Comparison of ENCODE assay signal across 30 cellular contexts in the genomic region with DNA sequence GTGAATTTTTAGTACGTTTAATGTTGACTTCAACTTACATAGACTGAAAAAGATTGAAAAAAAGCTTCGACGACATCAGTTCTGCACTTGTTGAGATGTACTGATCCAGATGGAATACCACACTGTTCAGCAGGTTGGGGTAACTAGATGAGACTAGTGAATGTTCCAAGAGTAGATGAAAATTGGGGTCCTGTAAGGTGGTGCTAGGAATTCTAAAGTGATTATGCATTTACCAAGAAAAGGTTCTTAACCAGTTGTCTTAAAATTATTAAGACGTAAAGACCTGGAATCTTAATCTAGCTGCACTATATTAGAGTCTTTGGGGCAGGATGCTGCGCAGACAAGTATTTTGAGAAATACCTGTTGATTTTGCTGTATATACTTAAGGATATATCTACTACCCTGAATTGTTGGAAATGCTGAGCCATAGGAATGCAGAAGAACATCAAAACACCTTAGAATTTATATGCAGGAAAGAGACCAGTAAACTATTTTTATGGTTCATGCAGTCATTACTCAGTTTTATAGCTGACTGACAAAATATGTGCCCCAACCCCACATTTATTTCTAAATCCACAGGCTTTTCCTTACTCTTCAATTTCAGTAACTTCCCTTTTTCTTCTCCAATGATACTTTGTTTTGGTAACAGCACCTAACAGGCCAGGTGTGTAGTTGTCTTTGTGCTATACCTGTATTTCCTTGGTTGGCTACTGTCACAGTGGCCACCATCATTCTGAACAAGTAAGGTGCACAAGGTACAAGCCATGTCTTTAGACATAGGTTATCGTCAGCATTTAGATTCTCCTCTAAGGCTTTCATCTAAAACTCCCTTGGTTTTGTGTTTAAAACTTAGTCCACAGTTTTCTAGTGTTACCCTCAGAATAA. TPM values are rescaled to one million over a fixed set of nuclear protein-coding genes. Genes with fewer than 3 reads are reported as not detected.
DNase-seq lines count a peak whose midpoint lies in the region; ATAC-seq and TF ChIP-seq lines count a peak whose summit lies in the region.
"Had no signal": no experiment of that assay in that cellular context is flagged by ENCODE, and none has a peak within 500 bp of the region (broad histone marks: within the 10 kb centered on the region; RNA-seq: fewer than 3 reads in every experiment).

No MANE protein-coding gene starts in this region.

- H3K4me1 Mint-ChIP-seq in activated T-cell treated with anti-CD3 and anti-CD28 coated beads, Interleukin-2, amount 50 U/mL, for 4 hours (ENCODE audit: low read depth), result peaks cover 33% of the 10 kb centered on the region
- H3K4me1 Mint-ChIP-seq in neural progenitor cell (peaks cover 21% of the 10 kb centered on the region), natural killer cell (no peaks in the 10 kb centered on the region)

- no peaks in the 10 kb centered on the region for H3K9me3 ChIP-seq in OCI-LY7 (ENCODE audit: low read length)
- no peaks in the 10 kb centered on the region for H3K9me3 ChIP-seq in neural progenitor cell (ENCODE audit: low read depth)
- H3K9me3 ChIP-seq in ovary, result no peaks in the 10 kb centered on the region
- H3K9me3 ChIP-seq: BLaER1, left ventricle myocardium inferior, thoracic aorta, uterus had no signal

- TF ChIP-seq EP300 in ovary (IDR thresholded peaks at IDR 0.05), result no peak

- H2AFZ ChIP-seq in OCI-LY7 (ENCODE audit: low read length), result no peak overlapping the region
- no peak overlapping the region for H2AFZ ChIP-seq in neural progenitor cell (replicated peaks)
- H2AFZ ChIP-seq: GM23248 had no signal

- H3K36me3 Mint-ChIP-seq in activated T-cell treated with anti-CD3 and anti-CD28 coated beads, Interleukin-2, amount 50 U/mL, for 4 hours (ENCODE audit: insufficient read depth), result peaks cover 59% of the 10 kb centered on the region
- peaks cover 42% of the 10 kb centered on the region for H3K36me3 Mint-ChIP-seq in neural progenitor cell
- H3K36me3 Mint-ChIP-seq in natural killer cell, result peaks cover 13% of the 10 kb centered on the region

- H3K79me2 ChIP-seq in OCI-LY7 (ENCODE audit: insufficient read depth, low read depth, low read length) (peaks cover 60% of the 10 kb centered on the region), neural progenitor cell (ENCODE audit: low read depth) (peaks cover 54% of the 10 kb centered on the region)

- H3K4me1 ChIP-seq in OCI-LY7 (ENCODE audit: insufficient read depth, low read length, poor library complexity, severe bottlenecking) (peaks cover 74% of the 10 kb centered on the region), neural progenitor cell (peaks cover 28% of the 10 kb centered on the region), ovary (ENCODE audit: insufficient read depth) (no peaks in the 10 kb centered on the region)
- H3K4me1 ChIP-seq: uterus had no signal

- H3K27me3 ChIP-seq in neural progenitor cell, result no peaks in the 10 kb centered on the region
- no peaks in the 10 kb centered on the region for H3K27me3 ChIP-seq in ovary
- H3K27me3 ChIP-seq: BLaER1, uterus had no signal

- H3K27ac ChIP-seq in OCI-LY7 (ENCODE audit: low read depth, low read length, poor library complexity, severe bottlenecking), result no peak overlapping the region
- H3K27ac ChIP-seq in neural progenitor cell, result peak overlapping the region; percentile 69
- no peak overlapping the region for H3K27ac ChIP-seq in ovary
- H3K27ac ChIP-seq: BLaER1, GM23248, left ventricle myocardium inferior, thoracic aorta, uterus had no signal

- DNase-seq in activated T-cell treated with anti-CD3 and anti-CD28 coated beads, Interleukin-2, amount 50 U/mL, for 4 hours, result no peak
- no peak for DNase-seq in activated T-cell treated with anti-CD3 and anti-CD28 coated beads, Interleukin-2, amount 50 U/mL, for 1 hour
- DNase-seq in OCI-LY7 (ENCODE audit: low spot score), result peak; percentile 53
- no peak for DNase-seq in neural progenitor cell (ENCODE audit: low spot score)
- DNase-seq in natural killer cell, result no peak
- DNase-seq in ovary, result no peak
- DNase-seq: ACHN; activated CD8-positive, alpha-beta T cell treated with anti-CD3 and anti-CD28 coated beads, Interleukin-2, amount 10 ng/mL, durations not matched to agents 7 days and 5 days; central memory CD4-positive, alpha-beta T cell; COR-L47; DND-41; GM23248; Kasumi-1; left ventricle myocardium inferior; naive thymus-derived CD4-positive, alpha-beta T cell; NCI-H187; NCI-H2227 treated with DMSO at 0.1 percent for 48 hours; right cardiac atrium; stimulated activated CD4-positive, alpha-beta T cell treated with anti-CD3 and anti-CD28 coated beads, Interleukin-4, amount 100 ng/mL, for 24 hours; stimulated activated naive B cell treated with anti-CD40 and anti-IgM and Interleukin-4, amounts not matched to agents 10 μg/mL and 1 μg/mL and 100 μg/mL, for 72 hours; T1000; uterus had no signal

- H3K9me2 ChIP-seq in OCI-LY7 (ENCODE audit: insufficient read depth, low read length), result no peaks in the 10 kb centered on the region

- BruUV-seq in OCI-LY7 (replicated peaks; lab: Mats Ljungman, UMichigan), result no TSS peak

- H3F3A ChIP-seq in neural progenitor cell (ENCODE audit: low read depth), result peaks cover 98% of the 10 kb centered on the region

- no peak overlapping the region for H3K4me3 Mint-ChIP-seq in activated T-cell treated with anti-CD3 and anti-CD28 coated beads, Interleukin-2, amount 50 U/mL, for 4 hours
- H3K4me3 Mint-ChIP-seq in neural progenitor cell (no peak overlapping the region), natural killer cell (no peak overlapping the region)
- H3K4me3 Mint-ChIP-seq: activated CD8-positive, alpha-beta T cell treated with anti-CD3 and anti-CD28 coated beads, Interleukin-2, amount 10 ng/mL, durations not matched to agents 7 days and 5 days; dendritic cell treated with granulocyte-macrophage colony-stimulating factor and Interleukin-4, amounts not matched to agents 40 ng/mL and 50 ng/mL, for 4 days; mesothelial cell of epicardium; stimulated activated naive B cell treated with anti-CD40 and anti-IgM and Interleukin-4, amounts not matched to agents 10 μg/mL and 1 μg/mL and 100 μg/mL, for 72 hours had no signal

- H4K20me1 ChIP-seq in OCI-LY7 (ENCODE audit: insufficient read depth, low read length) (peaks cover 97% of the 10 kb centered on the region), neural progenitor cell (ENCODE audit: low read depth) (peaks cover 91% of the 10 kb centered on the region)

- WGBS in ovary, 3 donors, result 94 to 97% (median 95%) methylated on average over 6 of the region's 6 CpGs

- H3K27ac Mint-ChIP-seq in neural progenitor cell (no peak overlapping the region), natural killer cell (no peak overlapping the region)
- H3K27ac Mint-ChIP-seq: activated CD8-positive, alpha-beta T cell treated with anti-CD3 and anti-CD28 coated beads, Interleukin-2, amount 10 ng/mL, durations not matched to agents 7 days and 5 days; dendritic cell treated with granulocyte-macrophage colony-stimulating factor and Interleukin-4, amounts not matched to agents 40 ng/mL and 50 ng/mL, for 4 days; mesothelial cell of epicardium had no signal

- CTCF ChIA-PET in OCI-LY7 (lab: Charles Lee; ENCODE audit: unreplicated experiment), result no interaction called here

- TF ChIP-seq POLR2A in GM19193 (IDR thresholded peaks at IDR 0.05; ENCODE audit: extremely low read depth, insufficient read depth, insufficient read length) (peak; percentile 23), ovary (IDR thresholded peaks at IDR 0.05) (no peak)

- no peak overlapping the region for H3K4me2 ChIP-seq in OCI-LY7 (ENCODE audit: low read length)
- no peak overlapping the region for H3K4me2 ChIP-seq in neural progenitor cell
- H3K4me2 ChIP-seq: BLaER1 had no signal

- no peaks in the 10 kb centered on the region for H3K27me3 Mint-ChIP-seq in activated T-cell treated with anti-CD3 and anti-CD28 coated beads, Interleukin-2, amount 50 U/mL, for 4 hours (ENCODE audit: low read depth)
- H3K27me3 Mint-ChIP-seq in neural progenitor cell (ENCODE audit: insufficient read depth, low read depth), result peaks cover 2% of the 10 kb centered on the region
- no peaks in the 10 kb centered on the region for H3K27me3 Mint-ChIP-seq in natural killer cell (ENCODE audit: low read depth in 2 of 2)
- H3K27me3 Mint-ChIP-seq: dendritic cell treated with granulocyte-macrophage colony-stimulating factor and Interleukin-4, amounts not matched to agents 40 ng/mL and 50 ng/mL, for 4 days; naive thymus-derived CD4-positive, alpha-beta T cell; stimulated activated naive B cell treated with anti-CD40 and anti-IgM and Interleukin-4, amounts not matched to agents 10 μg/mL and 1 μg/mL and 100 μg/mL, for 72 hours had no signal

- peak; percentile 5 to 13 for ATAC-seq in activated T-cell treated with anti-CD3 and anti-CD28 coated beads, Interleukin-2, amount 50 U/mL, for 4 hours
- ATAC-seq in GM21786 (IDR thresholded peaks at IDR 0.05; ENCODE audit: unreplicated experiment) (no peak), natural killer cell (no peak)
- ATAC-seq: activated CD8-positive, alpha-beta T cell treated with anti-CD3 and anti-CD28 coated beads, Interleukin-2, amount 10 ng/mL, durations not matched to agents 7 days and 5 days; activated naive CD4-positive, alpha-beta T cell treated with anti-CD3 and anti-CD28 coated beads, Interleukin-2, amount 50 U/mL, for 72 hours; naive thymus-derived CD4-positive, alpha-beta T cell; right cardiac atrium; Right ventricle myocardium inferior; stimulated activated naive B cell treated with anti-CD40 and anti-IgM and Interleukin-4, amounts not matched to agents 10 μg/mL and 1 μg/mL and 100 μg/mL, for 72 hours had no signal

- no peak for TF ChIP-seq CTCF in OCI-LY7 (conservative IDR thresholded peaks at IDR 0.05; ENCODE audit: low read length)
- no peak for TF ChIP-seq CTCF in neural progenitor cell (IDR thresholded peaks at IDR 0.05)
- no peak for TF ChIP-seq CTCF in natural killer cell (IDR thresholded peaks at IDR 0.05)
- TF ChIP-seq CTCF in ovary (IDR thresholded peaks at IDR 0.05), result no peak

- H3K9me3 Mint-ChIP-seq in activated T-cell treated with anti-CD3 and anti-CD28 coated beads, Interleukin-2, amount 50 U/mL, for 4 hours, result no peaks in the 10 kb centered on the region
- no peaks in the 10 kb centered on the region for H3K9me3 Mint-ChIP-seq in neural progenitor cell
- no peaks in the 10 kb centered on the region for H3K9me3 Mint-ChIP-seq in natural killer cell
- H3K9me3 Mint-ChIP-seq: activated naive CD4-positive, alpha-beta T cell treated with anti-CD3 and anti-CD28 coated beads, Interleukin-2, amount 50 U/mL, for 72 hours; dendritic cell treated with granulocyte-macrophage colony-stimulating factor and Interleukin-4, amounts not matched to agents 40 ng/mL and 50 ng/mL, for 4 days; mesothelial cell of epicardium; stimulated activated naive B cell treated with anti-CD40 and anti-IgM and Interleukin-4, amounts not matched to agents 10 μg/mL and 1 μg/mL and 100 μg/mL, for 72 hours had no signal

- POLR2A ChIA-PET in OCI-LY7 (lab: Charles Lee), result interaction anchor here (1.0 to 5.1 kb wide), 5 partner anchors 9 to 54 kb away, joined by 3 to 54 read pairs (median 3); a partner anchor contains a TSS

- H3K4me3 ChIP-seq in OCI-LY7 (ENCODE audit: low read depth, low read length, poor library complexity, severe bottlenecking) (no peak overlapping the region), neural progenitor cell (no peak overlapping the region), ovary (no peak overlapping the region)
- H3K4me3 ChIP-seq: BLaER1, GM23248, left ventricle myocardium inferior, thoracic aorta, uterus had no signal

- intact Hi-C loops in OCI-LY7 (cut with micrococcal nuclease; ENCODE audit: unreplicated experiment), result no loop called here
- intact Hi-C loops in natural killer cell (cut with micrococcal nuclease), result no loop called here
- intact Hi-C loops in ovary (cut with DNase I), result no loop called here

- H3K9ac ChIP-seq in neural progenitor cell, result no peak overlapping the region
- H3K9ac ChIP-seq: BLaER1, GM23248 had no signal

- H3K36me3 ChIP-seq in OCI-LY7 (ENCODE audit: insufficient read depth, low read length), result peaks cover 100% of the 10 kb centered on the region
- peaks cover 42% of the 10 kb centered on the region for H3K36me3 ChIP-seq in neural progenitor cell
- no peaks in the 10 kb centered on the region for H3K36me3 ChIP-seq in ovary
- H3K36me3 ChIP-seq: uterus had no signal

RNA-seq across cellular contexts. Expression of a gene that starts 8.6 kb away (rescaled TPM):
- 10 to 100 TPM; 33.9 to 35.6 (median 34.6) TPM for total RNA-seq in activated T-cell treated with anti-CD3 and anti-CD28 coated beads, Interleukin-2, amount 50 U/mL, for 4 hours
- 175 and 242 TPM in 2 replicates for total RNA-seq in OCI-LY7 (2014; rRNA removed; shearing (Covaris generic))
- total RNA-seq in OCI-LY7 (2022) (199 and 229 TPM in 2 replicates), neural progenitor cell (ENCODE audit: low replicate concordance) (53.4 and 69.7 TPM in 2 replicates), natural killer cell (1 to 10 TPM; 2.2 to 8.1 (median 6.1) TPM), ovary (1 to 10 TPM; 4.3 to 7.9 (median 5.3) TPM)
- 1 to 10 TPM in 1 of 2 donors, under 1 TPM in 1; 0.82 to 1.1 TPM for polyA plus RNA-seq in ovary

RNA-seq across cellular contexts. Expression of a gene that starts 42.4 kb away (rescaled TPM):
- under 1 TPM in 2 of 3 donors, not detected in 1; 0.13 to 0.16 TPM for total RNA-seq in activated T-cell treated with anti-CD3 and anti-CD28 coated beads, Interleukin-2, amount 50 U/mL, for 4 hours
- 1.7 and 2.4 TPM in 2 replicates for total RNA-seq in OCI-LY7 (2014; rRNA removed; shearing (Covaris generic))
- total RNA-seq in OCI-LY7 (2022) (not detected in 2 replicates), neural progenitor cell (ENCODE audit: low replicate concordance) (0.07 and 0.77 TPM in 2 replicates), natural killer cell (not detected), ovary (1 to 10 TPM in 2 of 7 donors, under 1 TPM in 5; 0.10 to 1.5 (median 0.38) TPM)
- polyA plus RNA-seq in ovary, result under 1 TPM; 0.18 to 0.75 TPM
- total RNA-seq: activated CD8-positive, alpha-beta T cell treated with anti-CD3 and anti-CD28 coated beads, Interleukin-2, amount 10 ng/mL, durations not matched to agents 7 days and 5 days had no signal
- polyA plus RNA-seq: GM23248; naive thymus-derived CD4-positive, alpha-beta T cell had no signal

Comparison
In these comparisons a context has a peak if more than half of its experiments do, and no peak if none do; other contexts are left out.
1. ATAC-seq: peak in activated T-cell treated with anti-CD3 and anti-CD28 coated beads, Interleukin-2, amount 50 U/mL, for 4 hours (2 of 2); none in GM21786 (single experiment) and natural killer cell (0 of 3).